ENCODE assay signal across 8 cellular contexts in genomic region chr15:89167267-89168176, GRCh38. TPM values are rescaled to one million over a fixed set of nuclear protein-coding genes. Genes with fewer than 3 reads are reported as not detected.
DNase-seq lines count a peak whose midpoint lies in the region; ATAC-seq and TF ChIP-seq lines count a peak whose summit lies in the region.

No MANE protein-coding gene starts in this region.

- H3K4me3 ChIP-seq in cardiac fibroblast (replicated peaks in 1 of 2; ENCODE audit: low read depth in 2 of 2, low read length in 2 of 2): no peak overlapping the region
- no peak overlapping the region for H3K4me3 ChIP-seq in uterus

- TF ChIP-seq CTCF in cardiac fibroblast (IDR thresholded peaks at IDR 0.05; ENCODE audit: low read depth, low read length): no peak
- TF ChIP-seq CTCF in nephron progenitor cell (IDR thresholded peaks at IDR 0.05): no peak
- TF ChIP-seq CTCF in uterus (IDR thresholded peaks at IDR 0.05): no peak

- intact Hi-C loops in uterus (cut with DNase I; ENCODE audit: low total_unique reads): no loop called here

- no peak overlapping the region for H3K4me3 Mint-ChIP-seq in nephron progenitor cell

- no peaks in the 10 kb centered on the region for H3K27me3 ChIP-seq in uterus

- H3K4me1 Mint-ChIP-seq in nephron progenitor cell: peaks cover 24% of the 10 kb centered on the region

- H3K27ac ChIP-seq in uterus: peak overlapping the region; percentile 31 to 58

- peak; percentile 74 for ATAC-seq in HG02981 (IDR thresholded peaks at IDR 0.05; ENCODE audit: unreplicated experiment)

- peaks cover 9% of the 10 kb centered on the region for H3K36me3 Mint-ChIP-seq in nephron progenitor cell (ENCODE audit: low read depth)

- H3K9me3 Mint-ChIP-seq in nephron progenitor cell: no peaks in the 10 kb centered on the region

- no peaks in the 10 kb centered on the region for H3K4me1 ChIP-seq in uterus

- H3K36me3 ChIP-seq in uterus: no peaks in the 10 kb centered on the region

- H3K9me3 ChIP-seq in uterus: no peaks in the 10 kb centered on the region

- peak overlapping the region; percentile 26 for H3K27ac Mint-ChIP-seq in nephron progenitor cell

- DNase-seq in NOMO-1 treated with DMSO at 0.1 percent for 48 hours (lab: John Stamatoyannopoulos, UW; ENCODE audit: unreplicated experiment) (peak; percentile 27), NOMO-1 treated with dmso at 0.1 percent for 144 hours (lab: John Stamatoyannopoulos, UW; ENCODE audit: unreplicated experiment) (no peak), SW 1271 (lab: John Stamatoyannopoulos, UW) (peak; percentile 78 to 89), cardiac fibroblast (ENCODE audit: low read depth in 2 of 2) (peak; percentile 52 to 73), nephron progenitor cell (no peak), uterus (no peak)
- no peak for DNase-seq in effector CD4-positive, alpha-beta T cell

- H3K27me3 Mint-ChIP-seq in nephron progenitor cell (ENCODE audit: low read depth, poor library complexity): no peaks in the 10 kb centered on the region

- TF ChIP-seq POLR2A in uterus (IDR thresholded peaks at IDR 0.05): no peak

RNA-seq across cellular contexts. Expression of gene RLBP1, which starts 53.9 kb away (rescaled TPM):
- total RNA-seq in uterus: not detected

Comparison
In these comparisons a context has a peak if more than half of its experiments do, and no peak if none do; other contexts are left out.
1. DNase-seq: peak in NOMO-1 treated with DMSO at 0.1 percent for 48 hours (single experiment), SW 1271 (2 of 2) and cardiac fibroblast (2 of 2); none in NOMO-1 treated with dmso at 0.1 percent for 144 hours (single experiment), nephron progenitor cell (single experiment), uterus (0 of 2) and effector CD4-positive, alpha-beta T cell (single experiment).